Comparison of ENCODE assay signal across 20 cellular contexts in the genomic region with DNA sequence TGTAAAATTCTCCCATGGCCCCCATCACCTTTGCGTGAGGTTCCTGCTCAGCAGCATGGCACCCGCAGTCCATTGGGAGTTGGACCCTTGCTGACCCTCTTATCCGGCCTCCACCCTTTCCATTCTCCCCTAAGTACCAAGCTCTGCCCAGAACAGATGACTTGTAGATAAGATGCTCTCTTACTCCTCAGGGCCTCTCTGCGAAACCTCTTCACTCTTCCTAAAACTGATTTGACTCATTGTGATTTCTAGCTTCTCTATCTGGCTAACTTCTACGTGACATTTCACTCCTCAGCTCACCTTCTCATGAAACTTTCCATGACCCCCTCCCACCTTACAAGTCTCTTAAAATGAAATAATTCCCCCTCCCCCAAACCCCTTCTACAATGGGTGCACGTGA. TPM values are rescaled to one million over a fixed set of nuclear protein-coding genes. Genes with fewer than 3 reads are reported as not detected.
A peak's percentile ranks its signal among the peaks of the same experiment; 100 is the strongest.
DNase-seq lines count a peak whose midpoint lies in the region; ATAC-seq, FAIRE-seq and TF ChIP-seq lines count a peak whose summit lies in the region.
"Had no signal": no experiment of that assay in that cellular context is flagged by ENCODE, and none has a peak within 500 bp of the region (broad histone marks: within the 10 kb centered on the region; RNA-seq: fewer than 3 reads in every experiment).

No MANE protein-coding gene starts in this region.

- H3K36me3 Mint-ChIP-seq in CD14-positive monocyte: no peaks in the 10 kb centered on the region
- H3K36me3 Mint-ChIP-seq: CD8-positive, alpha-beta memory T cell had no signal

- H3K4me3 ChIP-seq in OCI-LY3 (ENCODE audit: low read length): peak overlapping the region; percentile 56
- H3K4me3 ChIP-seq in GM12878: no peak overlapping the region
- no peak overlapping the region for H3K4me3 ChIP-seq in pancreas
- H3K4me3 ChIP-seq: GM23248 had no signal

- H3K27ac ChIP-seq in OCI-LY3 (ENCODE audit: low read length) (peak overlapping the region; percentile 58), GM12878 (ENCODE audit: control insufficient read depth, insufficient read depth) (no peak overlapping the region), pancreas (no peak overlapping the region)
- H3K27ac ChIP-seq: GM23248 had no signal

- FAIRE-seq in GM12878 (lab: Jason Lieb, UNC) (no peak), pancreas (lab: Jason Lieb, UNC) (no peak)
- FAIRE-seq: GM12891, GM18507, H1 had no signal

- no peak overlapping the region; the same call in 1 of the 2 replicates for H2AFZ ChIP-seq in OCI-LY3 (ENCODE audit: low read depth, low read length)
- peak overlapping the region; percentile 5; the same call in 1 of the 2 replicates for H2AFZ ChIP-seq in GM12878 (ENCODE audit: control insufficient read depth, low read depth, low read length)
- H2AFZ ChIP-seq: GM23248 had no signal

- DNase-seq in CD14-positive monocyte (ENCODE audit: low spot score) (no peak), CD1c-positive myeloid dendritic cell (ENCODE audit: extremely low spot score) (peak; percentile 25), GM12878 (ENCODE audit: low read depth, low spot score) (no peak), NCI-H345 (lab: John Stamatoyannopoulos, UW) (no peak), pancreas (no peak)
- DNase-seq: C1 segment of cervical spinal cord; CD4-positive, alpha-beta T cell; CD8-positive, alpha-beta memory T cell; DMS153; DMS79; EL; GDM1; HCEC 1CT had no signal

- H3K27me3 Mint-ChIP-seq in CD14-positive monocyte (ENCODE audit: low read depth in 3 of 3): peaks cover 0 to 7% (median 2%) of the 10 kb centered on the region in 3 donors
- H3K27me3 Mint-ChIP-seq: CD4-positive, alpha-beta T cell; CD8-positive, alpha-beta memory T cell had no signal

- BruUV-seq in GM12878 (replicated peaks; lab: Mats Ljungman, UMichigan): no TSS peak

- no peaks in the 10 kb centered on the region for H4K20me1 ChIP-seq in OCI-LY3 (ENCODE audit: insufficient read depth, low read length)
- H4K20me1 ChIP-seq in GM12878 (ENCODE audit: control insufficient read depth, insufficient read depth): no peaks in the 10 kb centered on the region

- in situ Hi-C loops in GM12878 (cut with MboI): no loop called here

- H3K9me3 ChIP-seq in OCI-LY3 (ENCODE audit: insufficient read depth, low read length) (no peaks in the 10 kb centered on the region), GM12878 (replicated peaks; ENCODE audit: control insufficient read depth, insufficient read depth, low read length) (no peaks in the 10 kb centered on the region), pancreas (no peaks in the 10 kb centered on the region)

- ATAC-seq in GM12878 (no peak), HG03378 (IDR thresholded peaks at IDR 0.05; ENCODE audit: unreplicated experiment) (no peak), pancreas (no peak), GM18519 (IDR thresholded peaks at IDR 0.05; ENCODE audit: low FRiP score, unreplicated experiment) (no peak)

- no peak for TF ChIP-seq POLR2A in GM12878 (IDR thresholded peaks at IDR 0.05; ENCODE audit: low read depth, low read length)

- peak overlapping the region; percentile 15 to 84 (median 80) for H3K27ac Mint-ChIP-seq in CD14-positive monocyte
- H3K27ac Mint-ChIP-seq: CD4-positive, alpha-beta T cell; CD8-positive, alpha-beta memory T cell had no signal

- H3K36me3 ChIP-seq in OCI-LY3 (replicated peaks; ENCODE audit: low read depth, low read length) (no peaks in the 10 kb centered on the region), GM12878 (ENCODE audit: control insufficient read depth in 2 of 2, insufficient read depth in 2 of 2, low read length in 1 of 2) (no peaks in the 10 kb centered on the region), pancreas (no peaks in the 10 kb centered on the region)

- peaks cover 42% of the 10 kb centered on the region for H3K4me1 Mint-ChIP-seq in CD14-positive monocyte
- H3K4me1 Mint-ChIP-seq: CD8-positive, alpha-beta memory T cell had no signal

- H3K79me2 ChIP-seq in OCI-LY3 (ENCODE audit: low read length) (no peaks in the 10 kb centered on the region), GM12878 (ENCODE audit: control insufficient read depth, insufficient read depth, low read length) (no peaks in the 10 kb centered on the region)

- H3K9ac ChIP-seq in OCI-LY3 (ENCODE audit: low read length) (peak overlapping the region; percentile 39; the same call in 1 of the 2 replicates), GM12878 (ENCODE audit: control insufficient read depth, insufficient read depth, low read length) (no peak overlapping the region)
- H3K9ac ChIP-seq: GM23248 had no signal

- H3K4me1 ChIP-seq in OCI-LY3 (ENCODE audit: low read length): peaks cover 34% of the 10 kb centered on the region
- H3K4me1 ChIP-seq in GM12878 (ENCODE audit: control insufficient read depth, insufficient read depth, low read length): peaks cover 3% of the 10 kb centered on the region; the same call in 1 of the 2 replicates
- no peaks in the 10 kb centered on the region for H3K4me1 ChIP-seq in pancreas

- no peaks in the 10 kb centered on the region for H3K9me3 Mint-ChIP-seq in CD14-positive monocyte
- H3K9me3 Mint-ChIP-seq: CD4-positive, alpha-beta T cell; CD8-positive, alpha-beta memory T cell had no signal

- no peaks in the 10 kb centered on the region for H3K27me3 ChIP-seq in OCI-LY3 (ENCODE audit: low read depth, low read length)
- no peaks in the 10 kb centered on the region for H3K27me3 ChIP-seq in GM12878 (replicated peaks in 1 of 2; ENCODE audit: control insufficient read depth in 2 of 2, insufficient read depth in 2 of 2, low read length in 1 of 2)
- H3K27me3 ChIP-seq in pancreas: no peaks in the 10 kb centered on the region

- TF ChIP-seq RAD21 in GM12878 (IDR thresholded peaks at IDR 0.05; ENCODE audit: insufficient read depth, low read depth, low read length): no peak

- no peak for TF ChIP-seq EP300 in GM12878 (IDR thresholded peaks at IDR 0.05; ENCODE audit: borderline replicate concordance in 1 of 2, control insufficient read depth in 1 of 2, low read depth in 2 of 2, low read length in 2 of 2)

- H3K4me2 ChIP-seq in OCI-LY3 (ENCODE audit: low read length) (peak overlapping the region; percentile 80), GM12878 (ENCODE audit: control insufficient read depth, insufficient read depth) (no peak overlapping the region)

- CTCF ChIA-PET in GM12878 (lab: Yijun Ruan, JAX): interaction anchor here (0.7 to 0.9 kb wide), 2 partner anchors 11 to 208 kb away, joined by 3 read pairs; no protein-coding TSS in a partner anchor

- TF ChIP-seq CTCF in CD14-positive monocyte (IDR thresholded peaks at IDR 0.05): no peak
- TF ChIP-seq CTCF in OCI-LY3 (IDR thresholded peaks at IDR 0.05; ENCODE audit: low read depth, low read length): no peak
- no peak for TF ChIP-seq CTCF in GM12878 (IDR thresholded peaks at IDR 0.05 in 2 of 3, conservative IDR thresholded peaks at IDR 0.05 in 1 of 3; ENCODE audit: control insufficient read depth in 2 of 3, extremely low read depth in 1 of 3, insufficient read depth in 1 of 3, low read depth in 3 of 3, low read length in 3 of 3)
- no peak for TF ChIP-seq CTCF in pancreas (IDR thresholded peaks at IDR 0.05)

- RAD21 ChIA-PET in GM12878 (lab: Charles Lee; ENCODE audit: unreplicated experiment): interaction anchor here (0.7 kb wide), 1 partner anchor 56 kb away, joined by 3 read pairs; no protein-coding TSS in a partner anchor

- intact Hi-C loops in CD14-positive monocyte (cut with micrococcal nuclease): loop anchor here in 1 of 2 donors (5.0 kb wide), 1 partner anchor 209 kb away; no protein-coding TSS in a partner anchor
- intact Hi-C loops in GM12878 (cut with micrococcal nuclease; ENCODE audit: unreplicated experiment): no loop called here
- intact Hi-C loops in pancreas (cut with DNase I): loop anchor here in 1 of 3 donors (10.0 kb wide), 1 partner anchor 212 kb away; no protein-coding TSS in a partner anchor

- POLR2A ChIA-PET in GM12878 (lab: Charles Lee): no interaction called here

- 33% methylated on average over 6 of the region's 6 CpGs for WGBS in GM12878 (ENCODE audit: insufficient coverage, insufficient replicate concordance, low lambda C conversion rate, missing lambda C conversion rate)
- WGBS in pancreas, 2 donors: 85 to 90% methylated on average over 6 of the region's 6 CpGs

- H3K4me3 Mint-ChIP-seq in CD14-positive monocyte: no peak overlapping the region
- H3K4me3 Mint-ChIP-seq: CD4-positive, alpha-beta T cell; CD8-positive, alpha-beta memory T cell had no signal

- SMC1A ChIA-PET in GM12878 (lab: Charles Lee; ENCODE audit: uncharacterized antibody, unreplicated experiment): interaction anchor here (0.9 to 1.5 kb wide), 2 partner anchors 15 to 40 kb away, joined by 3 to 6 read pairs; no protein-coding TSS in a partner anchor

RNA-seq across cellular contexts. Expression of gene CD164, which starts 14.1 kb away (rescaled TPM):
- polyA plus RNA-seq in CD14-positive monocyte (100 to 1,000 TPM; 272 to 392 TPM), GM12878 (2011; rRNA removed) (447 and 530 TPM in 2 replicates), GM12878 (2014; fragmentation: Illumina TruSeq; extraction: Trizol) (223 and 232 TPM in 2 replicates), GM12878 (2014; fragmentation: Nextera tagmentation; extraction: Ambion mirVana) (100 to 1,000 TPM; 145 to 229 TPM), GM12878 (2014; rRNA removed) (134 and 154 TPM in 2 replicates), GM12878 (2016; fragmentation: Nextera tagmentation; extraction: Ambion mirVana) (100 to 1,000 TPM; 237 to 247 TPM), pancreas (100 to 1,000 TPM in 1 of 2 donors, 10 to 100 TPM in 1; 53.6 to 120 TPM)
- total RNA-seq in GM12878 (2013; cell fraction: nucleolus; rRNA removed): 161 TPM in 2 replicates
- total RNA-seq in GM12878 (2014; rRNA removed) (159 and 192 TPM in 2 replicates), GM12878 (2014; rRNA removed; fragmentation: Illumina TruSeq; extraction: Trizol) (146 and 148 TPM in 2 replicates), GM12878 (2021) (186 and 199 TPM in 2 replicates), pancreas (100 to 1,000 TPM in 4 of 6 donors, 10 to 100 TPM in 2; 80.0 to 147 (median 104) TPM)
- 77.0 TPM for polyA plus RNA-seq in GM12878 (2011; ENCODE audit: low read depth)
- polyA plus RNA-seq in GM12878 (2011; cell fraction: cytosol; rRNA removed): 179 and 184 TPM in 2 replicates
- polyA plus RNA-seq in GM12878 (2011; cell fraction: nucleus; rRNA removed): 132 and 162 TPM in 2 replicates
- 176 TPM in 2 replicates for polyA plus RNA-seq in GM12878 (2012)
- polyA minus RNA-seq in GM12878 (2011; rRNA and poly(A)+ RNA removed): 232 and 238 TPM in 2 replicates
- polyA minus RNA-seq in GM12878 (2011; cell fraction: cytosol; rRNA and poly(A)+ RNA removed): 184 and 201 TPM in 2 replicates
- 123 and 186 TPM in 2 replicates for polyA minus RNA-seq in GM12878 (2011; cell fraction: nucleus; rRNA and poly(A)+ RNA removed)

RNA-seq across cellular contexts. Expression of gene PPIL6, which starts 44.1 kb away (rescaled TPM):
- polyA plus RNA-seq in CD14-positive monocyte (under 1 TPM; 0.14 to 0.28 TPM), GM12878 (2011; rRNA removed) (not detected in 2 replicates), GM12878 (2014; fragmentation: Illumina TruSeq; extraction: Trizol) (0.01 TPM in 1 of 2 replicates, not detected in the other), GM12878 (2014; fragmentation: Nextera tagmentation; extraction: Ambion mirVana) (not detected), GM12878 (2014; rRNA removed) (0.12 TPM in 1 of 2 replicates, not detected in the other), GM12878 (2016; fragmentation: Nextera tagmentation; extraction: Ambion mirVana) (under 1 TPM; 0.17 to 0.26 TPM), pancreas (1 to 10 TPM; 1.1 to 3.3 TPM)
- 0.15 and 0.91 TPM in 2 replicates for total RNA-seq in GM12878 (2013; cell fraction: nucleolus; rRNA removed)
- total RNA-seq in GM12878 (2014; rRNA removed) (0.11 TPM in 1 of 2 replicates, not detected in the other), GM12878 (2014; rRNA removed; fragmentation: Illumina TruSeq; extraction: Trizol) (not detected in 2 replicates), GM12878 (2021) (0.37 TPM in 1 of 2 replicates, not detected in the other), pancreas (1 to 10 TPM; 1.5 to 3.4 (median 2.0) TPM)
- polyA plus RNA-seq in GM12878 (2011; ENCODE audit: low read depth): not detected
- not detected in 2 replicates for polyA plus RNA-seq in GM12878 (2011; cell fraction: cytosol; rRNA removed)
- polyA plus RNA-seq in GM12878 (2011; cell fraction: nucleus; rRNA removed): not detected in 2 replicates
- polyA plus RNA-seq in GM12878 (2012): 0.09 and 0.13 TPM in 2 replicates
- polyA minus RNA-seq in GM12878 (2011; rRNA and poly(A)+ RNA removed): not detected in 2 replicates
- polyA minus RNA-seq in GM12878 (2011; cell fraction: cytosol; rRNA and poly(A)+ RNA removed): not detected in 2 replicates
- polyA minus RNA-seq in GM12878 (2011; cell fraction: nucleus; rRNA and poly(A)+ RNA removed): 0.12 TPM in 1 of 2 replicates, not detected in the other

RNA-seq across cellular contexts. Expression of gene SMPD2, which starts 44.2 kb away (rescaled TPM):
- 10 to 100 TPM in 1 of 2 donors, 1 to 10 TPM in 1; 9.5 to 12.3 TPM for polyA plus RNA-seq in CD14-positive monocyte
- total RNA-seq in GM12878 (2013; cell fraction: nucleolus; rRNA removed): 31.5 and 32.2 TPM in 2 replicates
- total RNA-seq in GM12878 (2014; rRNA removed): 13.8 and 15.4 TPM in 2 replicates
- 8.1 and 9.7 TPM in 2 replicates for total RNA-seq in GM12878 (2014; rRNA removed; fragmentation: Illumina TruSeq; extraction: Trizol)
- total RNA-seq in GM12878 (2021): 12.3 and 13.0 TPM in 2 replicates
- 3.3 TPM for polyA plus RNA-seq in GM12878 (2011; ENCODE audit: low read depth)
- 6.4 and 9.0 TPM in 2 replicates for polyA plus RNA-seq in GM12878 (2011; rRNA removed)
- 8.1 and 11.7 TPM in 2 replicates for polyA plus RNA-seq in GM12878 (2011; cell fraction: cytosol; rRNA removed)
- polyA plus RNA-seq in GM12878 (2011; cell fraction: nucleus; rRNA removed): 26.4 and 36.8 TPM in 2 replicates
- 5.8 and 8.2 TPM in 2 replicates for polyA plus RNA-seq in GM12878 (2012)
- 10.4 and 13.4 TPM in 2 replicates for polyA plus RNA-seq in GM12878 (2014; fragmentation: Illumina TruSeq; extraction: Trizol)
- polyA plus RNA-seq in GM12878 (2014; fragmentation: Nextera tagmentation; extraction: Ambion mirVana): under 1 TPM; 0.06 to 0.73 TPM
- 13.2 and 15.3 TPM in 2 replicates for polyA plus RNA-seq in GM12878 (2014; rRNA removed)
- polyA plus RNA-seq in GM12878 (2016; fragmentation: Nextera tagmentation; extraction: Ambion mirVana): 1 to 10 TPM; 9.6 to 9.8 TPM
- polyA minus RNA-seq in GM12878 (2011; rRNA and poly(A)+ RNA removed): 27.6 TPM in 2 replicates
- 5.4 and 5.5 TPM in 2 replicates for polyA minus RNA-seq in GM12878 (2011; cell fraction: cytosol; rRNA and poly(A)+ RNA removed)
- polyA minus RNA-seq in GM12878 (2011; cell fraction: nucleus; rRNA and poly(A)+ RNA removed): 41.6 and 46.8 TPM in 2 replicates
- 10 to 100 TPM in 2 of 6 donors, 1 to 10 TPM in 4; 7.1 to 10.5 (median 8.9) TPM for total RNA-seq in pancreas
- polyA plus RNA-seq in pancreas: 10 to 100 TPM; 15.9 to 17.0 TPM

RNA-seq across cellular contexts. Expression of gene MICAL1, which starts 59.3 kb away (rescaled TPM):
- polyA plus RNA-seq in CD14-positive monocyte (10 to 100 TPM in 1 of 2 donors, 1 to 10 TPM in 1; 7.5 to 13.2 TPM), GM12878 (2011; rRNA removed) (42.3 and 61.9 TPM in 2 replicates), GM12878 (2014; fragmentation: Illumina TruSeq; extraction: Trizol) (27.6 and 38.0 TPM in 2 replicates), GM12878 (2014; fragmentation: Nextera tagmentation; extraction: Ambion mirVana) (1 to 10 TPM in 1 of 2 experiments, under 1 TPM in 1; 0.32 to 1.3 TPM), GM12878 (2014; rRNA removed) (71.6 and 75.5 TPM in 2 replicates), GM12878 (2016; fragmentation: Nextera tagmentation; extraction: Ambion mirVana) (10 to 100 TPM; 44.2 to 46.4 TPM), pancreas (10 to 100 TPM; 36.3 to 38.2 TPM)
- total RNA-seq in GM12878 (2013; cell fraction: nucleolus; rRNA removed): 203 and 235 TPM in 2 replicates
- total RNA-seq in GM12878 (2014; rRNA removed) (46.9 and 48.6 TPM in 2 replicates), GM12878 (2014; rRNA removed; fragmentation: Illumina TruSeq; extraction: Trizol) (25.6 and 27.0 TPM in 2 replicates), GM12878 (2021) (59.8 and 62.8 TPM in 2 replicates), pancreas (10 to 100 TPM in 1 of 6 donors, 1 to 10 TPM in 5; 3.8 to 22.4 (median 5.2) TPM)
- polyA plus RNA-seq in GM12878 (2011; ENCODE audit: low read depth): 24.9 TPM
- 48.3 and 66.9 TPM in 2 replicates for polyA plus RNA-seq in GM12878 (2011; cell fraction: cytosol; rRNA removed)
- 740 and 754 TPM in 2 replicates for polyA plus RNA-seq in GM12878 (2011; cell fraction: nucleus; rRNA removed)
- 50.6 and 61.2 TPM in 2 replicates for polyA plus RNA-seq in GM12878 (2012)
- polyA minus RNA-seq in GM12878 (2011; rRNA and poly(A)+ RNA removed): 32.8 and 51.6 TPM in 2 replicates
- 22.6 and 22.9 TPM in 2 replicates for polyA minus RNA-seq in GM12878 (2011; cell fraction: cytosol; rRNA and poly(A)+ RNA removed)
- polyA minus RNA-seq in GM12878 (2011; cell fraction: nucleus; rRNA and poly(A)+ RNA removed): 82.2 and 98.7 TPM in 2 replicates
